In genomic region chr4:154911608-154912098, GRCh38 we compare ENCODE assay signal across 21 cellular contexts.
"Had no signal": no experiment of that assay in that cellular context is flagged by ENCODE, and none has a peak within 500 bp of the region (broad histone marks: within the 10 kb centered on the region; RNA-seq: fewer than 3 reads in every experiment).

No MANE protein-coding gene starts in this region.

- H3K9me3 Mint-ChIP-seq: IgD-negative memory B cell had no signal

- H3K27me3 Mint-ChIP-seq: IgD-negative memory B cell had no signal

- H3K9me3 ChIP-seq: SJSA1 had no signal

- H3K27ac Mint-ChIP-seq: IgD-negative memory B cell had no signal

- H3K4me3 Mint-ChIP-seq: IgD-negative memory B cell had no signal

- DNase-seq: MM.1S, NCI-H1092, NCI-H1105 treated with DMSO at 0.1 percent for 48 hours, NCI-H1417 treated with DMSO at 0.1 percent for 48 hours, NCI-H146, NCI-H1694 treated with DMSO at 0.1 percent for 48 hours, NCI-H1930, NCI-H2081, NCI-H2107, NCI-H2227 treated with DMSO at 0.1 percent for 48 hours, NCI-H524, NCI-H526 treated with DMSO at 0.1 percent for 48 hours, NCI-H748 treated with DMSO at 0.1 percent for 48 hours, Right ventricle myocardium superior, RPMI8226, SIG-M5 had no signal

- H3K4me3 ChIP-seq: K562, SJSA1, SK-N-MC had no signal

- H3K36me3 ChIP-seq: SJSA1 had no signal

- H3K27me3 ChIP-seq: SJSA1 had no signal

- H3K4me1 Mint-ChIP-seq: IgD-negative memory B cell had no signal

- H3K9ac ChIP-seq: KMS-11 had no signal

- H3K4me1 ChIP-seq: SJSA1 had no signal

- H3K27ac ChIP-seq: KMS-11, SJSA1, SK-N-MC had no signal

- ATAC-seq: K562 had no signal

- H3K4me2 ChIP-seq: KMS-11 had no signal
